ENCODE assay signal across 8 cellular contexts in genomic region chr17:45172541-45173286, GRCh38. TPM values are rescaled to one million over a fixed set of nuclear protein-coding genes. Genes with fewer than 3 reads are reported as not detected.
A peak's percentile ranks its signal among the peaks of the same experiment; 100 is the strongest.
DNase-seq lines count a peak whose midpoint lies in the region; ATAC-seq and TF ChIP-seq lines count a peak whose summit lies in the region.

No MANE protein-coding gene starts in this region.

- no peaks in the 10 kb centered on the region for H3K9me3 Mint-ChIP-seq in type B pancreatic cell

- H3K36me3 ChIP-seq in Panc1 (ENCODE audit: control insufficient read depth, insufficient read depth, low read length): no peaks in the 10 kb centered on the region
- H3K36me3 ChIP-seq in osteoblast (ENCODE audit: insufficient read depth, low read length): peaks cover 4% of the 10 kb centered on the region

- ATAC-seq in Panc1 (peak; percentile 86), HG03571 (IDR thresholded peaks at IDR 0.05; ENCODE audit: unreplicated experiment) (no peak)

- H3K79me2 ChIP-seq in osteoblast (ENCODE audit: insufficient read depth, low read length): no peaks in the 10 kb centered on the region

- CTCF ChIA-PET in Panc1 (lab: Charles Lee): interaction anchor here (0.5 to 1.4 kb wide), 5 partner anchors 24 to 130 kb away, joined by 3 to 7 read pairs (median 4); partner anchors contain the start of gene ACBD4

- peak overlapping the region; percentile 79 for H3K27ac Mint-ChIP-seq in type B pancreatic cell

- H3K27ac ChIP-seq in Panc1 (ENCODE audit: low read length) (peak overlapping the region; percentile 99), osteoblast (ENCODE audit: low read depth, low read length) (peak overlapping the region; percentile 85)

- peak overlapping the region in 1 of 2 experiments; percentile 24; a peak in 2 of 4 replicates for H3K4me3 ChIP-seq in Panc1 (ENCODE audit: low read depth in 2 of 2, low read length in 2 of 2)
- H3K4me3 ChIP-seq in osteoblast (ENCODE audit: insufficient read depth, low read length): peak overlapping the region; percentile 54

- H3K4me1 ChIP-seq in Panc1 (ENCODE audit: control insufficient read depth, insufficient read depth, low read length): peaks cover 43% of the 10 kb centered on the region
- peaks cover 37% of the 10 kb centered on the region for H3K4me1 ChIP-seq in osteoblast (ENCODE audit: insufficient read depth, low read length)

- no TSS peak for BruUV-seq in Panc1 (replicated peaks; lab: Mats Ljungman, UMichigan)

- H3K27me3 Mint-ChIP-seq in type B pancreatic cell: no peaks in the 10 kb centered on the region

- DNase-seq in NCI-H2029 (lab: John Stamatoyannopoulos, UW) (peak; percentile 60), NCI-H2029 treated with DMSO at 0.1 percent for 48 hours (lab: John Stamatoyannopoulos, UW) (no peak), Panc1 (ENCODE audit: low read depth, low spot score) (no peak), germinal center (ENCODE audit: low spot score) (peak; percentile 56), osteoblast (ENCODE audit: insufficient read length, low spot score, missing footprints) (peak; percentile 86), type B pancreatic cell (ENCODE audit: extremely low spot score, unreplicated experiment) (no peak)
- DNase-seq in activated gamma-delta T cell treated with anti-CD3 and anti-CD28 coated beads, Interleukin-2, amount 50 U/mL, for 16 hours (ENCODE audit: low read depth): peak; percentile 42

- H3K4me1 Mint-ChIP-seq in type B pancreatic cell (ENCODE audit: unreplicated experiment): peaks cover 18% of the 10 kb centered on the region

- no peaks in the 10 kb centered on the region for H3K27me3 ChIP-seq in Panc1 (ENCODE audit: control insufficient read depth, insufficient read depth, low read length)
- H3K27me3 ChIP-seq in osteoblast (ENCODE audit: insufficient read depth, low read length): no peaks in the 10 kb centered on the region

- no peak for TF ChIP-seq CTCF in Panc1 (IDR thresholded peaks at IDR 0.05)
- TF ChIP-seq CTCF in osteoblast (IDR thresholded peaks at IDR 0.05; ENCODE audit: extremely low read depth, low read depth, low read length): peak; percentile 9
- TF ChIP-seq CTCF in type B pancreatic cell (conservative IDR thresholded peaks at IDR 0.05): no peak

- no peaks in the 10 kb centered on the region for H3K36me3 Mint-ChIP-seq in type B pancreatic cell

- H3K9me3 ChIP-seq in Panc1 (ENCODE audit: control insufficient read depth, insufficient read depth, low read depth, low read length): no peaks in the 10 kb centered on the region
- H3K9me3 ChIP-seq in osteoblast (ENCODE audit: low read depth, low read length): no peaks in the 10 kb centered on the region

- in situ Hi-C loops in Panc1 (cut with HindIII; ENCODE audit: low pct_unique_long_range_greater_than_20kb, low sequenced_read_pairs): no loop called here

- peak overlapping the region; percentile 87 for H2AFZ ChIP-seq in osteoblast (ENCODE audit: low read length)

- intact Hi-C loops in Panc1 (cut with micrococcal nuclease; ENCODE audit: unreplicated experiment): no loop called here

- peak overlapping the region; percentile 61 for H3K4me3 Mint-ChIP-seq in type B pancreatic cell

- peak overlapping the region; percentile 72 for H3K4me2 ChIP-seq in osteoblast (ENCODE audit: insufficient read depth, low read length)

- POLR2A ChIA-PET in Panc1 (lab: Charles Lee): interaction anchor here (0.5 to 1.9 kb wide), 5 partner anchors 11 to 992 kb away, joined by 3 to 9 read pairs (median 3); partner anchors contain the start of genes HEXIM1 and HEXIM2

- no peaks in the 10 kb centered on the region for H4K20me1 ChIP-seq in osteoblast (ENCODE audit: insufficient read depth, low read length)

RNA-seq across cellular contexts. Expression of gene HEXIM2, which starts 11.0 kb away (rescaled TPM):
- total RNA-seq in Panc1 (2021; ENCODE audit: unreplicated experiment) (4.5 TPM), osteoblast (10.0 and 10.9 TPM in 2 replicates), type B pancreatic cell (ENCODE audit: low replicate concordance) (5.3 and 11.5 TPM in 2 replicates)
- 10.5 TPM for polyA plus RNA-seq in Panc1 (2012; ENCODE audit: insufficient read length)

RNA-seq across cellular contexts. Expression of gene HEXIM1, which starts 24.4 kb away (rescaled TPM):
- total RNA-seq in Panc1 (2021; ENCODE audit: unreplicated experiment) (59.1 TPM), osteoblast (10.9 and 12.1 TPM in 2 replicates), type B pancreatic cell (ENCODE audit: low replicate concordance) (27.5 and 34.5 TPM in 2 replicates)
- polyA plus RNA-seq in Panc1 (2012; ENCODE audit: insufficient read length): 80.0 TPM

RNA-seq across cellular contexts. Expression of gene ACBD4, which starts 37.2 kb away (rescaled TPM):
- total RNA-seq in Panc1 (2021; ENCODE audit: unreplicated experiment): 7.7 TPM
- 10.3 TPM for polyA plus RNA-seq in Panc1 (2012; ENCODE audit: insufficient read length)
- 4.7 and 6.2 TPM in 2 replicates for total RNA-seq in osteoblast
- total RNA-seq in type B pancreatic cell (ENCODE audit: low replicate concordance): 9.8 and 11.5 TPM in 2 replicates

RNA-seq across cellular contexts. Expression of gene PLCD3, which starts 40.4 kb away (rescaled TPM):
- total RNA-seq in Panc1 (2021; ENCODE audit: unreplicated experiment) (125 TPM), osteoblast (31.5 and 47.7 TPM in 2 replicates), type B pancreatic cell (ENCODE audit: low replicate concordance) (45.8 and 56.1 TPM in 2 replicates)
- polyA plus RNA-seq in Panc1 (2012; ENCODE audit: insufficient read length): 158 TPM

RNA-seq across cellular contexts. Expression of gene FMNL1, which starts 49.0 kb away (rescaled TPM):
- total RNA-seq in Panc1 (2021; ENCODE audit: unreplicated experiment) (20.0 TPM), osteoblast (2.7 and 3.6 TPM in 2 replicates), type B pancreatic cell (ENCODE audit: low replicate concordance) (1.9 and 6.0 TPM in 2 replicates)
- 23.8 TPM for polyA plus RNA-seq in Panc1 (2012; ENCODE audit: insufficient read length)

Comparison
In these comparisons a context has a peak if more than half of its experiments do, and no peak if none do; other contexts are left out.
1. DNase-seq: peak in NCI-H2029 (single experiment), activated gamma-delta T cell treated with anti-CD3 and anti-CD28 coated beads, Interleukin-2, amount 50 U/mL, for 16 hours (single experiment), germinal center (single experiment) and osteoblast (single experiment); none in NCI-H2029 treated with DMSO at 0.1 percent for 48 hours (single experiment), Panc1 (single experiment) and type B pancreatic cell (single experiment).